Comparison of ENCODE assay signal across 13 cellular contexts in genomic region chr7:66886152-66886551, GRCh38. TPM values are rescaled to one million over a fixed set of nuclear protein-coding genes. Genes with fewer than 3 reads are reported as not detected.
A peak's percentile ranks its signal among the peaks of the same experiment; 100 is the strongest.
DNase-seq lines count a peak whose midpoint lies in the region; ATAC-seq and TF ChIP-seq lines count a peak whose summit lies in the region.
"Had no signal": no experiment of that assay in that cellular context is flagged by ENCODE, and none has a peak within 500 bp of the region (broad histone marks: within the 10 kb centered on the region; RNA-seq: fewer than 3 reads in every experiment).

No MANE protein-coding gene starts in this region.

- no peaks in the 10 kb centered on the region for H3K27me3 ChIP-seq in smooth muscle cell (ENCODE audit: low read depth)
- H3K27me3 ChIP-seq: stomach had no signal

- TF ChIP-seq CTCF in smooth muscle cell (IDR thresholded peaks at IDR 0.05; ENCODE audit: borderline replicate concordance, insufficient read depth, poor library complexity, severe bottlenecking) = no peak

- H4K20me1 ChIP-seq in smooth muscle cell (ENCODE audit: low read depth) = no peaks in the 10 kb centered on the region

- DNase-seq in activated T-cell treated with anti-CD3 and anti-CD28 coated beads, Interleukin-2, amount 50 U/mL, for 4 hours = no peak
- DNase-seq in activated T-cell treated with anti-CD3 and anti-CD28 coated beads for 4 hours (no peak), HK-2 (ENCODE audit: unreplicated experiment) (no peak), smooth muscle cell (lab: John Stamatoyannopoulos, UW; ENCODE audit: unreplicated experiment) (no peak), NOMO-1 (lab: John Stamatoyannopoulos, UW; ENCODE audit: unreplicated experiment in 2 of 2) (no peak)
- DNase-seq in stimulated activated naive CD8-positive, alpha-beta T cell treated with anti-CD3 and anti-CD28 coated beads, Interleukin-15, Interleukin-2, amounts not matched to agents 100 U/mL and 50 U/mL, for 24 hours = no peak
- DNase-seq: aorta, EL, NCI-H1417 treated with DMSO at 0.1 percent for 48 hours, occipital lobe, stomach had no signal

- H3K4me3 Mint-ChIP-seq in activated T-cell treated with anti-CD3 and anti-CD28 coated beads, Interleukin-2, amount 50 U/mL, for 4 hours = peak overlapping the region; percentile 5

- H3K79me2 ChIP-seq in smooth muscle cell (ENCODE audit: low read depth) = no peaks in the 10 kb centered on the region

- no peaks in the 10 kb centered on the region for H3K36me3 ChIP-seq in smooth muscle cell (ENCODE audit: low read depth)

- H3K4me2 ChIP-seq in smooth muscle cell = no peak overlapping the region

- H3K4me1 ChIP-seq in smooth muscle cell (ENCODE audit: low read depth) = no peaks in the 10 kb centered on the region
- H3K4me1 ChIP-seq: stomach had no signal

- H3K36me3 Mint-ChIP-seq in activated T-cell treated with anti-CD3 and anti-CD28 coated beads, Interleukin-2, amount 50 U/mL, for 4 hours (ENCODE audit: insufficient read depth) = peaks cover 6% of the 10 kb centered on the region

- no peak overlapping the region for H3K27ac ChIP-seq in smooth muscle cell (ENCODE audit: low read depth)
- H3K27ac ChIP-seq: stomach had no signal

- H3F3A ChIP-seq in smooth muscle cell (ENCODE audit: low read depth) = no peaks in the 10 kb centered on the region

- H2AFZ ChIP-seq in smooth muscle cell (ENCODE audit: low read depth) = no peak overlapping the region

- H3K9me3 ChIP-seq in smooth muscle cell (replicated peaks; ENCODE audit: low read depth) = no peaks in the 10 kb centered on the region
- H3K9me3 ChIP-seq: stomach had no signal

- no peak overlapping the region for H3K4me3 ChIP-seq in smooth muscle cell
- H3K4me3 ChIP-seq: stomach had no signal

- 84% methylated on average over 4 of the region's 4 CpGs for WGBS in smooth muscle cell (ENCODE audit: low lambda C conversion rate)

- peaks cover 15% of the 10 kb centered on the region for H3K4me1 Mint-ChIP-seq in activated T-cell treated with anti-CD3 and anti-CD28 coated beads, Interleukin-2, amount 50 U/mL, for 4 hours (ENCODE audit: low read depth)

- H3K9me3 Mint-ChIP-seq in activated T-cell treated with anti-CD3 and anti-CD28 coated beads, Interleukin-2, amount 50 U/mL, for 4 hours = no peaks in the 10 kb centered on the region

- no peaks in the 10 kb centered on the region for H3K27me3 Mint-ChIP-seq in activated T-cell treated with anti-CD3 and anti-CD28 coated beads, Interleukin-2, amount 50 U/mL, for 4 hours (ENCODE audit: low read depth)

- ATAC-seq in activated T-cell treated with anti-CD3 and anti-CD28 coated beads, Interleukin-2, amount 50 U/mL, for 4 hours = no peak
- peak; percentile 79 for ATAC-seq in GM21786 (IDR thresholded peaks at IDR 0.05; ENCODE audit: unreplicated experiment)
- ATAC-seq in HG03354 (IDR thresholded peaks at IDR 0.05; ENCODE audit: poor library complexity, severe bottlenecking, unreplicated experiment) = peak; percentile 73
- peak; percentile 42 for ATAC-seq in stimulated activated naive CD8-positive, alpha-beta T cell treated with anti-CD3 and anti-CD28 coated beads, Interleukin-15, Interleukin-2, amounts not matched to agents 100 U/mL and 50 U/mL, for 24 hours

- no peak overlapping the region for H3K9ac ChIP-seq in smooth muscle cell (ENCODE audit: low read depth)

RNA-seq across cellular contexts. Expression of gene TMEM248, which starts 34.9 kb away (rescaled TPM):
- 10 to 100 TPM; 89.7 to 91.8 (median 91.8) TPM for total RNA-seq in activated T-cell treated with anti-CD3 and anti-CD28 coated beads, Interleukin-2, amount 50 U/mL, for 4 hours
- 68.2 and 79.6 TPM in 2 replicates for total RNA-seq in smooth muscle cell
- 75.1 and 83.1 TPM in 2 replicates for polyA plus RNA-seq in smooth muscle cell

Comparison
In these comparisons a context has a peak if more than half of its experiments do, and no peak if none do; other contexts are left out.
1. ATAC-seq: peak in GM21786 (single experiment), HG03354 (single experiment) and stimulated activated naive CD8-positive, alpha-beta T cell treated with anti-CD3 and anti-CD28 coated beads, Interleukin-15, Interleukin-2, amounts not matched to agents 100 U/mL and 50 U/mL, for 24 hours (single experiment); none in activated T-cell treated with anti-CD3 and anti-CD28 coated beads, Interleukin-2, amount 50 U/mL, for 4 hours (0 of 2).